14 cellular contexts compared by ENCODE assay signal in genomic region chr5:149647334-149647733, GRCh38.
DNase-seq lines count a peak whose midpoint lies in the region; ATAC-seq, FAIRE-seq and TF ChIP-seq lines count a peak whose summit lies in the region.
"Had no signal": no experiment of that assay in that cellular context is flagged by ENCODE, and none has a peak within 500 bp of the region (broad histone marks: within the 10 kb centered on the region; RNA-seq: fewer than 3 reads in every experiment).

No MANE protein-coding gene starts in this region.

- no peaks in the 10 kb centered on the region for H3K9me3 ChIP-seq in DOHH2 (ENCODE audit: control insufficient read depth, insufficient read depth, low read length)
- no peaks in the 10 kb centered on the region for H3K9me3 ChIP-seq in OCI-LY1 (ENCODE audit: low read length)
- no peaks in the 10 kb centered on the region for H3K9me3 ChIP-seq in K562 (replicated peaks; ENCODE audit: control insufficient read depth, insufficient read depth, low read depth, low read length)
- H3K9me3 ChIP-seq in parathyroid adenoma (ENCODE audit: control insufficient read depth, low read length): no peaks in the 10 kb centered on the region
- H3K9me3 ChIP-seq: HAP-1 had no signal

- no peak for TF ChIP-seq POLR2A in K562 (conservative IDR thresholded peaks at IDR 0.05)

- H3K4me3 ChIP-seq in DOHH2 (ENCODE audit: low read length): peak overlapping the region; percentile 39
- H3K4me3 ChIP-seq in OCI-LY1 (ENCODE audit: low read depth, low read length, poor library complexity, severe bottlenecking): no peak overlapping the region
- no peak overlapping the region for H3K4me3 ChIP-seq in K562
- H3K4me3 ChIP-seq in parathyroid adenoma (ENCODE audit: low read depth, low read length): no peak overlapping the region
- H3K4me3 ChIP-seq: BLaER1 treated with 17β-estradiol and CSF1 and Interleukin-3, amounts not matched to agents 10 nM and 100 nM; GM23248; HAP-1 had no signal

- no peaks in the 10 kb centered on the region for H3K36me3 ChIP-seq in DOHH2 (ENCODE audit: control insufficient read depth, low read length)
- H3K36me3 ChIP-seq in OCI-LY1 (ENCODE audit: insufficient read depth, low read length): no peaks in the 10 kb centered on the region
- H3K36me3 ChIP-seq in K562 (ENCODE audit: control insufficient read depth, insufficient read depth, low read length): no peaks in the 10 kb centered on the region
- no peaks in the 10 kb centered on the region for H3K36me3 ChIP-seq in parathyroid adenoma (ENCODE audit: control insufficient read depth, insufficient read depth, low read length)
- H3K36me3 ChIP-seq: BLaER1 treated with 17β-estradiol and CSF1 and Interleukin-3, amounts not matched to agents 10 nM and 100 nM; HAP-1 had no signal

- H3K9me1 ChIP-seq in K562 (ENCODE audit: control insufficient read depth, insufficient read depth, low read length): no peaks in the 10 kb centered on the region

- POLR2A ChIA-PET in K562 (lab: Yijun Ruan, JAX): no interaction called here

- H3K27me3 ChIP-seq in DOHH2 (ENCODE audit: control insufficient read depth, low read length): no peaks in the 10 kb centered on the region
- no peaks in the 10 kb centered on the region for H3K27me3 ChIP-seq in OCI-LY1 (ENCODE audit: insufficient read depth, low read length)
- H3K27me3 ChIP-seq in K562 (ENCODE audit: control insufficient read depth in 2 of 2, insufficient read depth in 2 of 2, low read length in 2 of 2): no peaks in the 10 kb centered on the region
- H3K27me3 ChIP-seq in parathyroid adenoma (ENCODE audit: control insufficient read depth, insufficient read depth, low read length): no peaks in the 10 kb centered on the region
- H3K27me3 ChIP-seq: BLaER1 treated with 17β-estradiol and CSF1 and Interleukin-3, amounts not matched to agents 10 nM and 100 nM had no signal

- TF ChIP-seq CTCF in DOHH2 (IDR thresholded peaks at IDR 0.05; ENCODE audit: low read depth, low read length, poor library complexity, severe bottlenecking) (no peak), OCI-LY1 (IDR thresholded peaks at IDR 0.05; ENCODE audit: low read length) (no peak), K562 (IDR thresholded peaks at IDR 0.05 in 2 of 3, conservative IDR thresholded peaks at IDR 0.05 in 1 of 3; ENCODE audit: insufficient read depth in 2 of 3, low read depth in 1 of 3, low read length in 3 of 3) (no peak), parathyroid adenoma (IDR thresholded peaks at IDR 0.05) (no peak)

- H3F3A ChIP-seq in DOHH2 (ENCODE audit: control insufficient read depth, insufficient read depth) (peaks cover 13% of the 10 kb centered on the region), OCI-LY1 (ENCODE audit: insufficient read depth, low read length) (no peaks in the 10 kb centered on the region)

- H3K4me2 ChIP-seq in DOHH2 (ENCODE audit: low read length): peak overlapping the region; percentile 60
- H3K4me2 ChIP-seq in OCI-LY1 (ENCODE audit: low read length): peak overlapping the region; percentile 10; the same call in 1 of the 2 replicates
- no peak overlapping the region for H3K4me2 ChIP-seq in K562 (ENCODE audit: insufficient read depth, low read length)
- no peak overlapping the region for H3K4me2 ChIP-seq in parathyroid adenoma (ENCODE audit: low read length)
- H3K4me2 ChIP-seq: BLaER1 treated with 17β-estradiol and CSF1 and Interleukin-3, amounts not matched to agents 10 nM and 100 nM had no signal

- no peak for FAIRE-seq in K562 (lab: Jason Lieb, UNC)
- FAIRE-seq: GM12892, HepG2 had no signal

- no peaks in the 10 kb centered on the region for H3K79me2 ChIP-seq in DOHH2 (ENCODE audit: control insufficient read depth, low read length)
- H3K79me2 ChIP-seq in OCI-LY1 (ENCODE audit: insufficient read depth, low read length): no peaks in the 10 kb centered on the region
- H3K79me2 ChIP-seq in K562 (ENCODE audit: control insufficient read depth, insufficient read depth, low read length): no peaks in the 10 kb centered on the region
- no peaks in the 10 kb centered on the region for H3K79me2 ChIP-seq in parathyroid adenoma

- intact Hi-C loops in K562 (cut with micrococcal nuclease): no loop called here

- BruUV-seq in K562 (replicated peaks; lab: Mats Ljungman, UMichigan): no TSS peak

- H2AFZ ChIP-seq in OCI-LY1 (ENCODE audit: low read length): no peak overlapping the region
- H2AFZ ChIP-seq in K562 (ENCODE audit: low read depth, low read length): peak overlapping the region; percentile 54
- H2AFZ ChIP-seq in parathyroid adenoma: peak overlapping the region; percentile 48
- H2AFZ ChIP-seq: GM23248 had no signal

- peak; percentile 10; the same call in 1 of the 3 replicates for ATAC-seq in K562

- in situ Hi-C loops in K562 (cut with MboI): no loop called here

- no peak for DNase-seq in K562 (ENCODE audit: extremely low read depth in 1 of 4, low spot score in 3 of 4)
- DNase-seq in cerebellar nuclear complex (lab: John Stamatoyannopoulos, UW): no peak
- no peak for DNase-seq in NCI-H128 (lab: John Stamatoyannopoulos, UW; ENCODE audit: unreplicated experiment)
- DNase-seq in midbrain (lab: John Stamatoyannopoulos, UW): no peak
- DNase-seq: Calu3, GDM1, GM23248 had no signal

- H3K9ac ChIP-seq in OCI-LY1 (ENCODE audit: low read length) (no peak overlapping the region; the same call in 1 of the 2 replicates), K562 (ENCODE audit: insufficient read depth in 1 of 2, low read depth in 2 of 2, low read length in 2 of 2) (no peak overlapping the region), parathyroid adenoma (no peak overlapping the region)
- H3K9ac ChIP-seq: BLaER1 treated with 17β-estradiol and CSF1 and Interleukin-3, amounts not matched to agents 10 nM and 100 nM; GM23248 had no signal

- H4K20me1 ChIP-seq in DOHH2 (ENCODE audit: control insufficient read depth, insufficient read depth, low read depth, low read length) (no peaks in the 10 kb centered on the region), OCI-LY1 (ENCODE audit: insufficient read depth, low read length) (no peaks in the 10 kb centered on the region), K562 (replicated peaks; ENCODE audit: control insufficient read depth, insufficient read depth, low read length) (no peaks in the 10 kb centered on the region)
- H4K20me1 ChIP-seq: BLaER1 treated with 17β-estradiol and CSF1 and Interleukin-3, amounts not matched to agents 10 nM and 100 nM had no signal

- H3K9me2 ChIP-seq in DOHH2 (replicated peaks; ENCODE audit: control insufficient read depth, low read length): no peaks in the 10 kb centered on the region
- no peaks in the 10 kb centered on the region for H3K9me2 ChIP-seq in OCI-LY1 (ENCODE audit: low read depth, low read length)

- H3K27ac ChIP-seq in DOHH2 (ENCODE audit: low read depth, low read length) (peak overlapping the region; percentile 46), OCI-LY1 (ENCODE audit: low read depth, low read length, poor library complexity, severe bottlenecking) (peak overlapping the region; percentile 71), K562 (ENCODE audit: extremely low read depth, low read depth, low read length) (no peak overlapping the region), parathyroid adenoma (no peak overlapping the region)
- H3K27ac ChIP-seq: BLaER1 treated with 17β-estradiol and CSF1 and Interleukin-3, amounts not matched to agents 10 nM and 100 nM; GM23248 had no signal

- 32% methylated on average over 2 of the region's 3 CpGs for WGBS in K562 (ENCODE audit: insufficient coverage, low coverage, missing lambda C conversion rate)

- no peak for TF ChIP-seq EP300 in K562 (IDR thresholded peaks at IDR 0.05; ENCODE audit: low read length)

- CTCF ChIA-PET in K562 (lab: Yijun Ruan, JAX; ENCODE audit: low intra/inter-chr PET ratio): no interaction called here

- H3K4me1 ChIP-seq in DOHH2 (ENCODE audit: control insufficient read depth, low read length) (peaks cover 39% of the 10 kb centered on the region), OCI-LY1 (ENCODE audit: insufficient read depth, low read length, severe bottlenecking) (peaks cover 45% of the 10 kb centered on the region), K562 (replicated peaks in 1 of 2; ENCODE audit: control insufficient read depth in 2 of 2, insufficient read depth in 2 of 2, low read length in 2 of 2) (peaks cover 4 to 7% of the 10 kb centered on the region in 2 experiments; a peak in 2 of 5 replicates), parathyroid adenoma (peaks cover 4% of the 10 kb centered on the region)
- H3K4me1 ChIP-seq: HAP-1 had no signal

- no peak for TF ChIP-seq RAD21 in K562 (CRISPR knock-in tag; conservative IDR thresholded peaks at IDR 0.05 in 1 of 2, IDR thresholded peaks at IDR 0.05 in 1 of 2)

TF ChIP-seq in K562, 482 proteins besides CTCF, POLR2A, EP300 and RAD21:
- TF ChIP-seq PREB (CRISPR knock-in tag; IDR thresholded peaks at IDR 0.05) (0 out of 2 replicates have a peak, but pooled peaks have one; percentile 61), MXI1 (IDR thresholded peaks at IDR 0.05; ENCODE audit: low read depth, low read length) (no peak)

Comparison
In these comparisons a context has a peak if more than half of its experiments do, and no peak if none do; other contexts are left out.
1. H3K27ac ChIP-seq: peak in DOHH2 (single experiment) and OCI-LY1 (single experiment); none in K562 (single experiment) and parathyroid adenoma (single experiment).
2. H3K4me2 ChIP-seq: peak in DOHH2 (single experiment) and OCI-LY1 (single experiment); none in K562 (single experiment) and parathyroid adenoma (single experiment).